ENCODE assay signal across 20 cellular contexts in the genomic region with DNA sequence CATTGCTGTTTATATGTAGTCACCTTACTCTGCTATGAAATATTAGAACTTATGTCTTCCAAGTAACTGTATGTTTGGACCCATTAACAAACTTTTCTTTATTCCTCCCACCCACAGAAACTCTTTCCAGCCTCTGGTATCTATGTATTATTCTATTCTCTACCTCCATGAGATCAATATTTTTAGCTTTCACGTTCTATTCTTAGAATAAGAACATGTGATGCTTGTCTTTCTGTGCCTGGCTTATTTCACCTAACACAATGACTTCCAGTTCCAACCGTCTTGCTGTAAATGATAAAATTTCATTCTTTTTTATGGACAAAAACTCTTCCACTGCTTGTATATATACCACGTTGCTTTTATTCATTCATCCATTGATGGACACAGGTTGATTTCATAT. TPM values are rescaled to one million over a fixed set of nuclear protein-coding genes. Genes with fewer than 3 reads are reported as not detected.
"Had no signal": no experiment of that assay in that cellular context is flagged by ENCODE, and none has a peak within 500 bp of the region (broad histone marks: within the 10 kb centered on the region; RNA-seq: fewer than 3 reads in every experiment).

No MANE protein-coding gene starts in this region.

RNA-seq across cellular contexts. Expression of gene AMY1A, which starts 14.4 kb away (rescaled TPM):
- total RNA-seq: activated naive CD4-positive, alpha-beta T cell treated with anti-CD3 and anti-CD28 coated beads for 36 hours; activated naive CD4-positive, alpha-beta T cell treated with anti-CD3 and anti-CD28 coated beads, Interleukin-2, amount 50 U/mL, for 72 hours; activated naive CD8-positive, alpha-beta T cell treated with anti-CD3 and anti-CD28 coated beads for 36 hours; activated naive CD8-positive, alpha-beta T cell treated with anti-CD3 and anti-CD28 coated beads, Interleukin-2, amount 10 ng/mL, durations not matched to agents 7 days and 5 days; activated T-cell treated with anti-CD3 and anti-CD28 coated beads, Interleukin-2, amount 50 U/mL, for 4 hours; activated T-cell treated with anti-CD3 and anti-CD28 coated beads, Interleukin-2, amount 50 U/mL, for 72 hours; activated T-helper 1 cell treated with anti-CD3 and anti-CD28 coated beads, Interleukin-12 subunit alpha, Interleukin-12 subunit beta, Interleukin-2, Interleukin-4 antibody, amounts not matched to agents 30 ng/mL and 10 ng/mL and 1 ng/mL, durations not matched to agents 14 hours and 24 hours and 36 hours; activated T-helper 17 cell treated with anti-CD3 and anti-CD28 coated beads, Interleukin-2, amount 50 U/mL, for 72 hours; activated T-helper 2 cell treated with anti-CD3 and anti-CD28 coated beads, Interferon-gamma antibody, Interleukin-2, Interleukin-4, amounts not matched to agents 10 μg/mL and 5 μg/mL and 100 μg/mL, durations not matched to agents 14 hours and 24 hours and 36 hours; adrenal gland; aorta; ascending aorta; astrocyte; body of pancreas; breast epithelium; cardiac muscle cell; cardiac septum; cerebellum; chondrocyte had no signal

RNA-seq across cellular contexts. Expression of gene AMY2A, which starts 24.0 kb away (rescaled TPM):
- total RNA-seq: activated naive CD4-positive, alpha-beta T cell treated with anti-CD3 and anti-CD28 coated beads for 36 hours; activated naive CD4-positive, alpha-beta T cell treated with anti-CD3 and anti-CD28 coated beads, Interleukin-2, amount 50 U/mL, for 72 hours; activated naive CD8-positive, alpha-beta T cell treated with anti-CD3 and anti-CD28 coated beads for 36 hours; activated naive CD8-positive, alpha-beta T cell treated with anti-CD3 and anti-CD28 coated beads, Interleukin-2, amount 10 ng/mL, durations not matched to agents 7 days and 5 days; activated T-cell treated with anti-CD3 and anti-CD28 coated beads, Interleukin-2, amount 50 U/mL, for 72 hours; activated T-helper 1 cell treated with anti-CD3 and anti-CD28 coated beads, Interleukin-12 subunit alpha, Interleukin-12 subunit beta, Interleukin-2, Interleukin-4 antibody, amounts not matched to agents 30 ng/mL and 10 ng/mL and 1 ng/mL, durations not matched to agents 14 hours and 24 hours and 36 hours; activated T-helper 17 cell treated with anti-CD3 and anti-CD28 coated beads, Interleukin-2, amount 50 U/mL, for 72 hours; activated T-helper 2 cell treated with anti-CD3 and anti-CD28 coated beads, Interferon-gamma antibody, Interleukin-2, Interleukin-4, amounts not matched to agents 10 μg/mL and 5 μg/mL and 100 μg/mL, durations not matched to agents 14 hours and 24 hours and 36 hours; ascending aorta; astrocyte; bronchial epithelial cell; cardiac muscle cell; cardiac septum; chondrocyte had no signal

RNA-seq across cellular contexts. Expression of gene AMY1B, which starts 54.8 kb away (rescaled TPM):
- total RNA-seq: activated naive CD4-positive, alpha-beta T cell treated with anti-CD3 and anti-CD28 coated beads for 36 hours; activated naive CD4-positive, alpha-beta T cell treated with anti-CD3 and anti-CD28 coated beads, Interleukin-2, amount 50 U/mL, for 72 hours; activated naive CD8-positive, alpha-beta T cell treated with anti-CD3 and anti-CD28 coated beads for 36 hours; activated naive CD8-positive, alpha-beta T cell treated with anti-CD3 and anti-CD28 coated beads, Interleukin-2, amount 10 ng/mL, durations not matched to agents 7 days and 5 days; activated T-cell treated with anti-CD3 and anti-CD28 coated beads, Interleukin-2, amount 50 U/mL, for 4 hours; activated T-cell treated with anti-CD3 and anti-CD28 coated beads, Interleukin-2, amount 50 U/mL, for 72 hours; activated T-helper 1 cell treated with anti-CD3 and anti-CD28 coated beads, Interleukin-12 subunit alpha, Interleukin-12 subunit beta, Interleukin-2, Interleukin-4 antibody, amounts not matched to agents 30 ng/mL and 10 ng/mL and 1 ng/mL, durations not matched to agents 14 hours and 24 hours and 36 hours; activated T-helper 17 cell treated with anti-CD3 and anti-CD28 coated beads, Interleukin-2, amount 50 U/mL, for 72 hours; activated T-helper 2 cell treated with anti-CD3 and anti-CD28 coated beads, Interferon-gamma antibody, Interleukin-2, Interleukin-4, amounts not matched to agents 10 μg/mL and 5 μg/mL and 100 μg/mL, durations not matched to agents 14 hours and 24 hours and 36 hours; adrenal gland; aorta; ascending aorta; astrocyte; body of pancreas; breast epithelium; bronchial epithelial cell; cardiac muscle cell; cardiac septum; cerebellum; chondrocyte had no signal
